28 cellular contexts compared by ENCODE assay signal in genomic region chr14:92164958-92165357, GRCh38.
"Had no signal": no experiment of that assay in that cellular context is flagged by ENCODE, and none has a peak within 500 bp of the region (broad histone marks: within the 10 kb centered on the region; RNA-seq: fewer than 3 reads in every experiment).

No MANE protein-coding gene starts in this region.

- DNase-seq: activated CD4-positive, alpha-beta memory T cell treated with anti-CD3 and anti-CD28 coated beads for 36 hours; activated CD4-positive, alpha-beta T cell treated with anti-CD3 and anti-CD28 coated beads for 36 hours; activated CD4-positive, alpha-beta T cell treated with anti-CD3 and anti-CD28 coated beads, Interleukin-2, amount 10 ng/mL, durations not matched to agents 24 days and 14 days; activated CD4-positive, CD25-positive, alpha-beta regulatory T cell; activated CD4-positive, CD25-positive, alpha-beta regulatory T cell treated with anti-CD3 and anti-CD28 coated beads, Interleukin-2, amount 50 U/mL, for 72 hours; activated CD8-positive, alpha-beta memory T cell treated with anti-CD3 and anti-CD28 coated beads, Interleukin-2, amount 10 ng/mL, durations not matched to agents 7 days and 5 days; activated CD8-positive, alpha-beta memory T cell treated with anti-CD3 and anti-CD28 coated beads, Interleukin-2, amount 50 U/mL, for 4 hours; activated CD8-positive, alpha-beta T cell treated with anti-CD3 and anti-CD28 coated beads, Interleukin-2, amount 10 ng/mL, durations not matched to agents 7 days and 5 days; activated gamma-delta T cell treated with Interleukin-2 at 50 U/mL for 16 hours; activated naive CD4-positive, alpha-beta T cell treated with anti-CD3 and anti-CD28 coated beads, Interleukin-2, amount 50 U/mL, for 16 hours; activated naive CD4-positive, alpha-beta T cell treated with Interleukin-2 at 50 U/mL for 16 hours; activated T-cell treated with anti-CD3 and anti-CD28 coated beads, Interleukin-2, amount 50 U/mL, for 1 hour; activated T-cell treated with anti-CD3 and anti-CD28 coated beads, Interleukin-2, amount 50 U/mL, for 48 hours; amniotic stem cell; anterior cingulate cortex; brain microvascular endothelial cell; dorsolateral prefrontal cortex; effector memory CD4-positive, alpha-beta T cell; endodermal cell; erythroblast; foreskin fibroblast; head of caudate nucleus; T-helper 1 cell; T-helper 2 cell had no signal

- H3K27ac ChIP-seq: brain microvascular endothelial cell, coronary artery, dorsolateral prefrontal cortex, esophagus muscularis mucosa had no signal

- H3K4me1 ChIP-seq: esophagus muscularis mucosa had no signal

- H3K4me3 ChIP-seq: coronary artery, dorsolateral prefrontal cortex, esophagus muscularis mucosa had no signal

- ATAC-seq: activated CD4-positive, alpha-beta T cell treated with anti-CD3 and anti-CD28 coated beads for 36 hours; activated CD8-positive, alpha-beta memory T cell treated with anti-CD3 and anti-CD28 coated beads, Interleukin-2, amount 10 ng/mL, durations not matched to agents 7 days and 5 days; activated CD8-positive, alpha-beta T cell treated with anti-CD3 and anti-CD28 coated beads, Interleukin-2, amount 10 ng/mL, durations not matched to agents 7 days and 5 days had no signal

- FAIRE-seq: astrocyte, bronchial epithelial cell had no signal

- H3K27me3 ChIP-seq: brain microvascular endothelial cell, dorsolateral prefrontal cortex, esophagus muscularis mucosa had no signal
